Comparison of ENCODE assay signal across 33 cellular contexts in the genomic region with DNA sequence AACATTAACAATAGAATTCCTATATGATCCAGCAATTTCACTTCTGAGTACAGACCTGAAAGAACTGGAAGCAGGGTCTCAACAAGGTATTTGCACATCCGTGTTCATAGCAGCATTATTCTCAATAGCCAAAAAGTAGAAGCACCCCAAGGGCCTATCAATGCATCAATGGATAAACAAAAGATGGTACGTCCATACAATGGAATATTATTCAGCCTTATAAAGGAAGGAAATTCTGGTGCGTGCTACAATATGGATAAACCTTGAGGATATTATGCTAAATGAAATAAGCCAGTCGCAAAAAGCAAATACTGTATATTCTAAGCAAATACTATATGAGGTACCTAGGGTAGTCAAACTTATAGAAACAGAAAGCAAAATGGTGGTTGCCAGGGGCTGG.
"Had no signal": no experiment of that assay in that cellular context is flagged by ENCODE, and none has a peak within 500 bp of the region (broad histone marks: within the 10 kb centered on the region; RNA-seq: fewer than 3 reads in every experiment).

No MANE protein-coding gene starts in this region.

- ATAC-seq: activated CD8-positive, alpha-beta T cell treated with anti-CD3 and anti-CD28 coated beads for 36 hours; activated naive CD4-positive, alpha-beta T cell treated with anti-CD3 and anti-CD28 coated beads, Interleukin-2, amount 50 U/mL, for 72 hours; activated T-cell treated with anti-CD3 and anti-CD28 coated beads, Interleukin-2, amount 50 U/mL, for 4 hours; activated T-cell treated with anti-CD3 and anti-CD28 coated beads, Interleukin-2, amount 50 U/mL, for 72 hours; activated T-helper 17 cell treated with anti-CD3 and anti-CD28 coated beads, Interleukin-2, amount 50 U/mL, for 72 hours; body of pancreas; T-helper 17 cell had no signal

- FAIRE-seq: astrocyte, TTC549 had no signal

- H3K4me3 ChIP-seq: adrenal gland, body of pancreas, breast epithelium had no signal

- H3K9me3 ChIP-seq: adrenal gland, body of pancreas, breast epithelium had no signal

- H3K9me3 Mint-ChIP-seq: activated CD4-positive, alpha-beta memory T cell treated with anti-CD3 and anti-CD28 coated beads for 36 hours; activated CD4-positive, alpha-beta T cell treated with anti-CD3 and anti-CD28 coated beads, Interleukin-2, amount 10 ng/mL, durations not matched to agents 24 days and 14 days; activated CD8-positive, alpha-beta T cell treated with anti-CD3 and anti-CD28 coated beads for 36 hours; activated naive CD4-positive, alpha-beta T cell treated with anti-CD3 and anti-CD28 coated beads for 36 hours; activated naive CD4-positive, alpha-beta T cell treated with anti-CD3 and anti-CD28 coated beads, Interleukin-2, amount 50 U/mL, for 72 hours; activated naive CD8-positive, alpha-beta T cell treated with anti-CD3 and anti-CD28 coated beads for 36 hours; activated T-cell treated with anti-CD3 and anti-CD28 coated beads, Interleukin-2, amount 50 U/mL, for 4 hours; activated T-cell treated with anti-CD3 and anti-CD28 coated beads, Interleukin-2, amount 50 U/mL, for 72 hours; activated T-helper 1 cell treated with anti-CD3 and anti-CD28 coated beads, Interleukin-12 subunit alpha, Interleukin-12 subunit beta, Interleukin-2, Interleukin-4 antibody, amounts not matched to agents 30 ng/mL and 10 ng/mL and 1 ng/mL, durations not matched to agents 14 hours and 24 hours and 36 hours; activated T-helper 17 cell treated with anti-CD3 and anti-CD28 coated beads, Interleukin-2, amount 50 U/mL, for 72 hours had no signal

- H3K27ac Mint-ChIP-seq: activated CD4-positive, alpha-beta memory T cell treated with anti-CD3 and anti-CD28 coated beads for 36 hours; activated CD4-positive, alpha-beta T cell treated with anti-CD3 and anti-CD28 coated beads, Interleukin-2, amount 10 ng/mL, durations not matched to agents 24 days and 14 days; activated CD8-positive, alpha-beta T cell treated with anti-CD3 and anti-CD28 coated beads for 36 hours; activated naive CD4-positive, alpha-beta T cell treated with anti-CD3 and anti-CD28 coated beads for 36 hours; activated naive CD4-positive, alpha-beta T cell treated with anti-CD3 and anti-CD28 coated beads, Interleukin-2, amount 50 U/mL, for 72 hours; activated naive CD8-positive, alpha-beta T cell treated with anti-CD3 and anti-CD28 coated beads for 36 hours; activated T-cell treated with anti-CD3 and anti-CD28 coated beads, Interleukin-2, amount 50 U/mL, for 72 hours; activated T-helper 1 cell treated with anti-CD3 and anti-CD28 coated beads, Interleukin-12 subunit alpha, Interleukin-12 subunit beta, Interleukin-2, Interleukin-4 antibody, amounts not matched to agents 30 ng/mL and 10 ng/mL and 1 ng/mL, durations not matched to agents 14 hours and 24 hours and 36 hours; activated T-helper 17 cell treated with anti-CD3 and anti-CD28 coated beads, Interleukin-2, amount 50 U/mL, for 72 hours; T-helper 17 cell had no signal

- H3K27me3 ChIP-seq: adrenal gland, body of pancreas, brain microvascular endothelial cell, breast epithelium had no signal

- H3K4me1 ChIP-seq: adrenal gland, body of pancreas, breast epithelium had no signal

- H3K36me3 Mint-ChIP-seq: activated CD4-positive, alpha-beta memory T cell treated with anti-CD3 and anti-CD28 coated beads for 36 hours; activated naive CD4-positive, alpha-beta T cell treated with anti-CD3 and anti-CD28 coated beads, Interleukin-2, amount 50 U/mL, for 72 hours; activated naive CD8-positive, alpha-beta T cell treated with anti-CD3 and anti-CD28 coated beads for 36 hours had no signal

- H3K27ac ChIP-seq: adrenal gland, body of pancreas, brain microvascular endothelial cell, breast epithelium, VCaP had no signal

- H3K4me1 Mint-ChIP-seq: activated CD4-positive, alpha-beta T cell treated with anti-CD3 and anti-CD28 coated beads, Interleukin-2, amount 10 ng/mL, durations not matched to agents 24 days and 14 days; activated naive CD8-positive, alpha-beta T cell treated with anti-CD3 and anti-CD28 coated beads for 36 hours; activated T-helper 17 cell treated with anti-CD3 and anti-CD28 coated beads, Interleukin-2, amount 50 U/mL, for 72 hours had no signal

- DNase-seq: activated B cell treated with CpG ODN at 0.5 μM for 24 hours; activated CD4-positive, alpha-beta memory T cell treated with anti-CD3 and anti-CD28 coated beads for 36 hours; activated CD4-positive, alpha-beta T cell treated with anti-CD3 and anti-CD28 coated beads for 4 hours; activated CD4-positive, alpha-beta T cell treated with anti-CD3 and anti-CD28 coated beads, Interleukin-2, amount 10 ng/mL, durations not matched to agents 24 days and 14 days; activated CD4-positive, alpha-beta T cell treated with anti-CD3 and anti-CD28 coated beads, Interleukin-2, amount 50 U/mL, for 1 hour; activated CD4-positive, alpha-beta T cell treated with anti-CD3 and anti-CD28 coated beads, Interleukin-2, amount 50 U/mL, for 4 hours; activated CD4-positive, CD25-positive, alpha-beta regulatory T cell treated with anti-CD3 and anti-CD28 coated beads, Interleukin-2, amount 50 U/mL, for 72 hours; activated CD8-positive, alpha-beta memory T cell treated with anti-CD3 and anti-CD28 coated beads, Interleukin-2, amount 50 U/mL, for 4 hours; activated CD8-positive, alpha-beta T cell treated with anti-CD3 and anti-CD28 coated beads for 36 hours; activated effector memory CD4-positive, alpha-beta T cell treated with anti-CD3 and anti-CD28 coated beads, Interleukin-2, amount 50 U/mL, for 16 hours; activated gamma-delta T cell treated with Interleukin-2 at 50 U/mL for 16 hours; activated naive CD4-positive, alpha-beta T cell; activated naive CD4-positive, alpha-beta T cell treated with anti-CD3 and anti-CD28 coated beads for 36 hours; activated naive CD4-positive, alpha-beta T cell treated with anti-CD3 and anti-CD28 coated beads, Interleukin-2, amount 50 U/mL, for 16 hours; activated naive CD8-positive, alpha-beta T cell treated with anti-CD3 and anti-CD28 coated beads for 36 hours; activated T-cell treated with anti-CD3 and anti-CD28 coated beads for 4 hours; activated T-cell treated with anti-CD3 and anti-CD28 coated beads, Interleukin-2, amount 50 U/mL, for 1 hour; activated T-cell treated with anti-CD3 and anti-CD28 coated beads, Interleukin-2, amount 50 U/mL, for 4 hours; activated T-cell treated with anti-CD3 and anti-CD28 coated beads, Interleukin-2, amount 50 U/mL, for 72 hours; adrenal gland; amniotic stem cell; aorta; body of pancreas; brain microvascular endothelial cell; central memory CD4-positive, alpha-beta T cell; T-helper 17 cell had no signal

- H3K36me3 ChIP-seq: adrenal gland, brain microvascular endothelial cell, breast epithelium had no signal

- H3K4me3 Mint-ChIP-seq: activated CD4-positive, alpha-beta memory T cell treated with anti-CD3 and anti-CD28 coated beads for 36 hours; activated CD4-positive, alpha-beta T cell treated with anti-CD3 and anti-CD28 coated beads, Interleukin-2, amount 10 ng/mL, durations not matched to agents 24 days and 14 days; activated CD8-positive, alpha-beta T cell treated with anti-CD3 and anti-CD28 coated beads for 36 hours; activated naive CD4-positive, alpha-beta T cell treated with anti-CD3 and anti-CD28 coated beads for 36 hours; activated naive CD8-positive, alpha-beta T cell treated with anti-CD3 and anti-CD28 coated beads for 36 hours; activated T-cell treated with anti-CD3 and anti-CD28 coated beads, Interleukin-2, amount 50 U/mL, for 4 hours; activated T-cell treated with anti-CD3 and anti-CD28 coated beads, Interleukin-2, amount 50 U/mL, for 72 hours; activated T-helper 1 cell treated with anti-CD3 and anti-CD28 coated beads, Interleukin-12 subunit alpha, Interleukin-12 subunit beta, Interleukin-2, Interleukin-4 antibody, amounts not matched to agents 30 ng/mL and 10 ng/mL and 1 ng/mL, durations not matched to agents 14 hours and 24 hours and 36 hours; activated T-helper 17 cell treated with anti-CD3 and anti-CD28 coated beads, Interleukin-2, amount 50 U/mL, for 72 hours; T-helper 17 cell had no signal
